ENCODE assay signal across 19 cellular contexts in the genomic region with DNA sequence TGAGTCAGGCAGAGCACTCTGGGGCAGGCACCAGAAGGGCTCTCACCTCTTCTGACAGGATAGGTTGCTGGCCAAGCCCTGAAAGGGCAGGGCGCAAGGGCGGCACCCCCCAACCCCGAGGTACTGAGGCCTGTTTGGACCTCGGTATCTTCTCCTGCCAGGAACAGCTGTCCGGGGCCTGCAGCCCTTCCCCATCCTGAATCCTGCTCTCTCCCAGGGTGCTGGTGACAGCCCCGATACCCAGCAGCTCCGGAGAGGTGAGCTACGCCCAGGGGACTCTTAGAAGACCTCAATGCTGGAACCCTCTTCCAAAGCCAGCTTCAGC.
"Had no signal": no experiment of that assay in that cellular context is flagged by ENCODE, and none has a peak within 500 bp of the region (broad histone marks: within the 10 kb centered on the region; RNA-seq: fewer than 3 reads in every experiment).

No MANE protein-coding gene starts in this region.

- H3K36me3 Mint-ChIP-seq: activated naive CD4-positive, alpha-beta T cell treated with anti-CD3 and anti-CD28 coated beads, Interleukin-2, amount 50 U/mL, for 72 hours; mesothelial cell of epicardium; natural killer cell treated with Interleukin-12 subunit alpha and Interleukin-12 subunit beta and Interleukin-15 and Interleukin-18, amount 100 ng/mL, for 72 hours; stimulated activated effector memory CD8-positive, alpha-beta T cell treated with anti-CD3 and anti-CD28 coated beads, Interleukin-12 subunit alpha, Interleukin-12 subunit beta, amount 100 ng/mL, for 72 hours had no signal

- H3K27ac Mint-ChIP-seq: activated naive CD4-positive, alpha-beta T cell treated with anti-CD3 and anti-CD28 coated beads, Interleukin-2, amount 50 U/mL, for 72 hours; mesothelial cell of epicardium; natural killer cell treated with Interleukin-12 subunit alpha and Interleukin-12 subunit beta and Interleukin-15 and Interleukin-18, amount 100 ng/mL, for 72 hours; stimulated activated effector memory CD8-positive, alpha-beta T cell treated with anti-CD3 and anti-CD28 coated beads, Interleukin-12 subunit alpha, Interleukin-12 subunit beta, amount 100 ng/mL, for 72 hours; stimulated activated naive CD8-positive, alpha-beta T cell treated with anti-CD3 and anti-CD28 coated beads, Interleukin-15, amount 100 ng/mL, for 72 hours had no signal

- H3K4me1 Mint-ChIP-seq: stimulated activated naive CD8-positive, alpha-beta T cell treated with anti-CD3 and anti-CD28 coated beads, Interleukin-15, amount 100 ng/mL, for 72 hours had no signal

- H3K27me3 ChIP-seq: ascending aorta, breast epithelium, esophagus muscularis mucosa, gastrocnemius medialis, tibial nerve had no signal

- H3K9me3 ChIP-seq: ascending aorta, esophagus muscularis mucosa, gastrocnemius medialis, left lung, tibial nerve had no signal

- H3K36me3 ChIP-seq: ascending aorta, breast epithelium, esophagus muscularis mucosa, gastrocnemius medialis, left lung, tibial nerve had no signal

- H3K9me3 Mint-ChIP-seq: activated naive CD4-positive, alpha-beta T cell treated with anti-CD3 and anti-CD28 coated beads, Interleukin-2, amount 50 U/mL, for 72 hours; mesothelial cell of epicardium; natural killer cell treated with Interleukin-12 subunit alpha and Interleukin-12 subunit beta and Interleukin-15 and Interleukin-18, amount 100 ng/mL, for 72 hours; stimulated activated effector memory CD8-positive, alpha-beta T cell treated with anti-CD3 and anti-CD28 coated beads, Interleukin-12 subunit alpha, Interleukin-12 subunit beta, amount 100 ng/mL, for 72 hours; stimulated activated naive CD8-positive, alpha-beta T cell treated with anti-CD3 and anti-CD28 coated beads, Interleukin-15, amount 100 ng/mL, for 72 hours had no signal

- H3K4me3 Mint-ChIP-seq: mesothelial cell of epicardium; natural killer cell treated with Interleukin-12 subunit alpha and Interleukin-12 subunit beta and Interleukin-15 and Interleukin-18, amount 100 ng/mL, for 72 hours; stimulated activated effector memory CD8-positive, alpha-beta T cell treated with anti-CD3 and anti-CD28 coated beads, Interleukin-12 subunit alpha, Interleukin-12 subunit beta, amount 100 ng/mL, for 72 hours; stimulated activated naive CD8-positive, alpha-beta T cell treated with anti-CD3 and anti-CD28 coated beads, Interleukin-15, amount 100 ng/mL, for 72 hours had no signal

- H3K27ac ChIP-seq: ascending aorta, breast epithelium, coronary artery, esophagus muscularis mucosa, gastrocnemius medialis, left lung had no signal

- DNase-seq: activated CD4-positive, alpha-beta T cell treated with anti-CD3 and anti-CD28 coated beads for 1 hour; activated CD4-positive, alpha-beta T cell treated with anti-CD3 and anti-CD28 coated beads, Interleukin-2, amount 50 U/mL, for 1 hour; activated T-cell treated with anti-CD3 and anti-CD28 coated beads, Interleukin-2, amount 50 U/mL, for 1 hour; gastrocnemius medialis; mammary epithelial cell; small intestine; stimulated activated CD4-positive, alpha-beta T cell treated with anti-CD3 and anti-CD28 coated beads, Interleukin-2, amount 100 ng/mL, for 24 hours; stimulated activated naive CD8-positive, alpha-beta T cell treated with anti-CD3 and anti-CD28 coated beads, Interleukin-15, amount 100 ng/mL, for 72 hours; T-helper 9 cell had no signal

- H3K4me3 ChIP-seq: ascending aorta, breast epithelium, coronary artery, esophagus muscularis mucosa, gastrocnemius medialis, left lung, tibial nerve had no signal

- FAIRE-seq: small intestine had no signal

- H3K4me1 ChIP-seq: ascending aorta, breast epithelium, gastrocnemius medialis, left lung had no signal
